Comparison of ENCODE assay signal across 8 cellular contexts in the genomic region with DNA sequence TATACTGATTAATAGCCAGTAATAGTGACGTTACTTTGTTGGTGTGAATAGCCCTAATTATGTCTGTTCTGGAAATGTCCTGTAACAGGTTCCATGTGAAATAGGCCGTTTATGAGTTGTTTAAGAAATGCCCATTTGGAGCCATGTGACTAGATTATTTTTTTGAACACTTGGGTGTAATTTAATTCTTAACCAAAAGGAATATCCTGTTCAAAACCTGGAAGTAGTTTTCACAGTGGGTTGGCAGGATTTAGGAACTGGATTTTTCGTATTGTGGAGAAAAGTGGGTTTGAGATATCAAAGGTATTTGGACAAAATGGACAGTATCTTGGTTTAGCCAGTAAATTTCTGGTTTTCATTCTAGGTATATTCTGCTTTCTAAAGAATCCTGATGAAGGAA. TPM values are rescaled to one million over a fixed set of nuclear protein-coding genes. Genes with fewer than 3 reads are reported as not detected.
DNase-seq lines count a peak whose midpoint lies in the region; ATAC-seq and TF ChIP-seq lines count a peak whose summit lies in the region.

No MANE protein-coding gene starts in this region.

- CTCF ChIA-PET in GM10248 (lab: Yijun Ruan, JAX) = interaction anchor here (1.0 to 1.4 kb wide), 2 partner anchors 8 to 10 kb away, joined by 3 to 5 read pairs; no protein-coding TSS in a partner anchor

- H3K36me3 ChIP-seq in SJCRH30 = peaks cover 29% of the 10 kb centered on the region

- DNase-seq in GM12865 (ENCODE audit: low read depth) (no peak), SJCRH30 (no peak), fibroblast of peridontal ligament (ENCODE audit: extremely low read depth) (peak; percentile 21), retinal pigment epithelial cell (ENCODE audit: low read depth) (no peak), NCI-H2081 (lab: John Stamatoyannopoulos, UW) (no peak), NCI-H2029 (lab: John Stamatoyannopoulos, UW) (no peak), GM10248 (ENCODE audit: extremely low spot score) (no peak)

- TF ChIP-seq CTCF in GM12865 (IDR thresholded peaks at IDR 0.05; ENCODE audit: insufficient read depth, low read depth, low read length, missing control alignments) (no peak), retinal pigment epithelial cell (conservative IDR thresholded peaks at IDR 0.05; ENCODE audit: low read depth, low read length) (no peak), GM10248 (IDR thresholded peaks at IDR 0.05; ENCODE audit: control extremely low read depth, extremely low read depth, low read depth, missing control alignments) (no peak)

- no peaks in the 10 kb centered on the region; the same call in 1 of the 2 replicates for H3K4me1 ChIP-seq in SJCRH30

- peak overlapping the region; percentile 79; the same call in 1 of the 2 replicates for H3K27ac ChIP-seq in SJCRH30

- H3K4me3 ChIP-seq in GM12865 (ENCODE audit: low read depth, low read length) (peak overlapping the region; percentile 80), SJCRH30 (peak overlapping the region; percentile 97), retinal pigment epithelial cell (ENCODE audit: low read length) (peak overlapping the region; percentile 96)

- no peaks in the 10 kb centered on the region for H3K27me3 ChIP-seq in SJCRH30

- 0 out of 2 replicates have a peak, but pooled peaks cover 5% of the 10 kb centered on the region for H3K9me3 ChIP-seq in SJCRH30 (replicated peaks)

- POLR2A ChIA-PET in GM10248 (lab: Yijun Ruan, JAX) = no interaction called here

- ATAC-seq in activated CD4-positive, CD25-positive, alpha-beta regulatory T cell treated with anti-CD3 and anti-CD28 coated beads, Interleukin-2, amount 50 U/mL, for 24 hours = no peak

RNA-seq across cellular contexts. Expression of a gene that starts 1.3 kb away (rescaled TPM):
- 33.3 and 44.6 TPM in 2 replicates for total RNA-seq in SJCRH30 (2014; rRNA removed; shearing (Covaris generic))
